Comparison of ENCODE assay signal across 11 cellular contexts in genomic region chr3:154427685-154428291, GRCh38. TPM values are rescaled to one million over a fixed set of nuclear protein-coding genes. Genes with fewer than 3 reads are reported as not detected.
A peak's percentile ranks its signal among the peaks of the same experiment; 100 is the strongest.
DNase-seq lines count a peak whose midpoint lies in the region; ATAC-seq, FAIRE-seq and TF ChIP-seq lines count a peak whose summit lies in the region.
"Had no signal": no experiment of that assay in that cellular context is flagged by ENCODE, and none has a peak within 500 bp of the region (broad histone marks: within the 10 kb centered on the region; RNA-seq: fewer than 3 reads in every experiment).

No MANE protein-coding gene starts in this region.

- TF ChIP-seq POLR2A in testis (IDR thresholded peaks at IDR 0.05), result no peak

- FAIRE-seq in frontal cortex (lab: Jason Lieb, UNC), result no peak

- H3K9me3 ChIP-seq in WERI-Rb-1 (ENCODE audit: severe bottlenecking) (no peaks in the 10 kb centered on the region), testis (no peaks in the 10 kb centered on the region)

- peak overlapping the region; percentile 5; the same call in 1 of the 2 replicates for H3K27ac ChIP-seq in WERI-Rb-1
- no peak overlapping the region for H3K27ac ChIP-seq in testis

- H3K4me1 ChIP-seq in testis, result peaks cover 6% of the 10 kb centered on the region

- H3K4me3 ChIP-seq in WERI-Rb-1 (ENCODE audit: low read depth, low read length) (peak overlapping the region; percentile 72), testis (peak overlapping the region in 1 of 2 donors; percentile 32)

- WGBS in testis, 2 donors, result 2% methylated on average over 29 of the region's 29 CpGs

- TF ChIP-seq CTCF in WERI-Rb-1 (IDR thresholded peaks at IDR 0.05; ENCODE audit: low read depth, low read length) (no peak), testis (IDR thresholded peaks at IDR 0.05) (no peak)

- intact Hi-C loops in testis (cut with DNase I; ENCODE audit: low total_unique reads), result no loop called here

- H3K27me3 ChIP-seq in WERI-Rb-1 (ENCODE audit: insufficient read depth, low read depth, severe bottlenecking) (no peaks in the 10 kb centered on the region), testis (no peaks in the 10 kb centered on the region)

- ATAC-seq in GM21717 (IDR thresholded peaks at IDR 0.05; ENCODE audit: unreplicated experiment) (no peak), HG02885 (IDR thresholded peaks at IDR 0.05; ENCODE audit: poor library complexity, unreplicated experiment) (no peak)
- ATAC-seq: naive thymus-derived CD8-positive, alpha-beta T cell had no signal

- H3K36me3 ChIP-seq in WERI-Rb-1 (no peaks in the 10 kb centered on the region), testis (ENCODE audit: low read depth, missing control alignments) (no peaks in the 10 kb centered on the region)

- DNase-seq in NCI-H345 (lab: John Stamatoyannopoulos, UW) (peak; percentile 30), NCI-H345 treated with DMSO at 0.1 percent for 48 hours (lab: John Stamatoyannopoulos, UW; ENCODE audit: unreplicated experiment) (no peak), WERI-Rb-1 (peak; percentile 75), islet precursor cell (peak; percentile 55), testis (peak; percentile 15), frontal cortex (ENCODE audit: low spot score in 2 of 2) (no peak)
- DNase-seq: activated naive CD4-positive, alpha-beta T cell treated with anti-CD3 and anti-CD28 coated beads, Interleukin-2, amount 50 U/mL, for 16 hours; naive thymus-derived CD8-positive, alpha-beta T cell had no signal

RNA-seq across cellular contexts. Expression of gene GPR149, which starts 2.2 kb away (rescaled TPM):
- total RNA-seq in testis (under 1 TPM; 0.31 to 0.37 TPM), frontal cortex (7.7 TPM)
- polyA plus RNA-seq in testis (ENCODE audit: insufficient read depth, low read depth, low replicate concordance), result 0.61 TPM
- total RNA-seq: naive thymus-derived CD8-positive, alpha-beta T cell; NCI-H460 had no signal
- polyA plus RNA-seq: naive thymus-derived CD8-positive, alpha-beta T cell had no signal

Comparison
In these comparisons a context has a peak if more than half of its experiments do, and no peak if none do; other contexts are left out.
1. DNase-seq: peak in NCI-H345 (single experiment), WERI-Rb-1 (single experiment), islet precursor cell (single experiment) and testis (single experiment); none in NCI-H345 treated with DMSO at 0.1 percent for 48 hours (single experiment) and frontal cortex (0 of 2).